Comparison of ENCODE assay signal across 26 cellular contexts in the genomic region with DNA sequence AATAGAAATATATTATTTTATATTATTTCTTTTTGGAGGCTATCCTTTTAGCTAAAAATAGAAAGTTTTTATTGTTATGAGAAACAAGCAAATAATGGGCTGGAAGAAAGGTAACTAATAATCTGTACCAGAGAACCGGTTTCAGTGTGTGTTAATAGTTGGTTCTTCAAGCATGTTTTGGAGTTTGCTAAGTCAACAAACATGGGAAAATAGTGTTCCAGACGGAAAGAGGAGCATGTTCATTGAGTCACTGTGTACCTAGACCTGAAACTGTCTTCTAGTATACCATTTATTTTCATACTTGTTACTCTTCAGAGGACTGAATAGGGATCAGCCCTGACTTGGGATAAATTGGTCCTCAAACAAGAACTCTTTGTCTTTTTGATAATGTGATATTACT.
"Had no signal": no experiment of that assay in that cellular context is flagged by ENCODE, and none has a peak within 500 bp of the region (broad histone marks: within the 10 kb centered on the region; RNA-seq: fewer than 3 reads in every experiment).

No MANE protein-coding gene starts in this region.

- ATAC-seq: naive thymus-derived CD8-positive, alpha-beta T cell; natural killer cell treated with Interleukin-12 subunit alpha and Interleukin-12 subunit beta and Interleukin-15 and Interleukin-18, amount 100 ng/mL, for 72 hours; pancreas; psoas muscle; right cardiac atrium; right lobe of liver; stimulated activated memory B cell treated with anti-CD40 and anti-IgM and Interleukin-4, amounts not matched to agents 10 μg/mL and 1 μg/mL and 100 μg/mL, for 72 hours; stimulated activated naive CD8-positive, alpha-beta T cell treated with anti-CD3 and anti-CD28 coated beads, Interleukin-15, amount 100 ng/mL, for 72 hours; stimulated activated naive CD8-positive, alpha-beta T cell treated with anti-CD3 and anti-CD28 coated beads, Interleukin-15, Interleukin-2, amounts not matched to agents 100 U/mL and 50 U/mL, for 24 hours; upper lobe of right lung had no signal

- DNase-seq: naive thymus-derived CD8-positive, alpha-beta T cell; nephron progenitor cell; nucleus accumbens; pancreas; psoas muscle; right cardiac atrium; right lobe of liver; sigmoid colon; small intestine; stimulated activated CD4-positive, alpha-beta T cell treated with anti-CD3 and anti-CD28 coated beads, Interleukin-15, amount 100 ng/mL, for 24 hours; stimulated activated CD4-positive, alpha-beta T cell treated with anti-CD3 and anti-CD28 coated beads, Interleukin-2, amount 100 ng/mL, for 24 hours; stimulated activated CD4-positive, alpha-beta T cell treated with anti-CD3 and anti-CD28 coated beads, Interleukin-2, amount 100 ng/mL, for 48 hours; stimulated activated CD4-positive, alpha-beta T cell treated with anti-CD3 and anti-CD28 coated beads, Interleukin-4, amount 100 ng/mL, for 24 hours; stimulated activated naive CD4-positive, alpha-beta T cell; stimulated activated naive CD8-positive, alpha-beta T cell treated with anti-CD3 and anti-CD28 coated beads, Interleukin-15, amount 100 ng/mL, for 72 hours; stimulated activated naive CD8-positive, alpha-beta T cell treated with anti-CD3 and anti-CD28 coated beads, Interleukin-15, Interleukin-2, amounts not matched to agents 100 U/mL and 50 U/mL, for 24 hours; substantia nigra; testis; tibial artery; transverse colon; upper lobe of right lung had no signal

- H3K27ac ChIP-seq: neutrophil, pancreas, psoas muscle, right lobe of liver, sigmoid colon, suprapubic skin, testis, tibial artery, transverse colon, upper lobe of right lung, vagina had no signal

- H3K4me3 ChIP-seq: pancreas, psoas muscle, right lobe of liver, sigmoid colon, suprapubic skin, testis, tibial artery, transverse colon, upper lobe of right lung, vagina had no signal
